ENCODE assay signal across 18 cellular contexts in the genomic region with DNA sequence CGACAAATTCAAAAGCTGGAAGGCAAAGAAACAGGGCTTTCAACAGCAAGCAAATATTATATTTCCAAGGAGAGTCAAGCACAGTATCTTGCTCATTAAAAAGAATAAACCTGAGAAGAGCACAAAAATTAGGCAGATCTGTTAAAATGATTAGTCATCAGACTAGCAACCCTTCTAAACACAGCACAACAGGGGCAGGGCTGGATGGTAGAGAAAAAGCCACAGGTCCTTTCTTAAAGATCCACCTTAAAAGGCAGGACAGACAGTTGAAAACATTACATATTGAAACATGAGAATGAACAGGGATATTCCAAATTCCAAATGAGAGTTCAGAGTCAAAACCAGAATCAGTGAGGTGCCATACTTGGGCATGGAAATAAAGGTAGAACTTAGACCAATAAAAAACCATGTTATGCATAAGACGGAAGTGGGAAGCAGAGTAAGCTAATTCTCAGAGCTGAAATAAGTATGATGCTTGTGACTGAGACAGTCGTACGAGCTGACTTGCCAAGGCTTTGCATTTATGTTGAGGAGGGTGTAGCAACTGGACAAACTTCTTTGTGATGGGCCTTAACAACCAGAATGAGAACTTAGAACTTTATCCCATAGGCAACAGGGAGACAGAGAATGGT.
"Had no signal": no experiment of that assay in that cellular context is flagged by ENCODE, and none has a peak within 500 bp of the region (broad histone marks: within the 10 kb centered on the region; RNA-seq: fewer than 3 reads in every experiment).

No MANE protein-coding gene starts in this region.

- H3K36me3 Mint-ChIP-seq: natural killer cell; stimulated activated naive B cell treated with anti-CD40 and anti-IgM and Interleukin-4, amounts not matched to agents 10 μg/mL and 1 μg/mL and 100 μg/mL, for 72 hours had no signal

- H3K4me1 ChIP-seq: esophagus squamous epithelium, gastrocnemius medialis, thyroid gland, upper lobe of right lung had no signal

- H3K9me3 ChIP-seq: esophagus squamous epithelium, gastrocnemius medialis, thyroid gland, upper lobe of right lung had no signal

- H3K27ac Mint-ChIP-seq: activated T-helper 1 cell treated with anti-CD3 and anti-CD28 coated beads, Interleukin-12 subunit alpha, Interleukin-12 subunit beta, Interleukin-2, Interleukin-4 antibody, amounts not matched to agents 30 ng/mL and 10 ng/mL and 1 ng/mL, durations not matched to agents 14 hours and 24 hours and 36 hours; endodermal cell; stimulated activated naive B cell treated with anti-CD40 and anti-IgM and Interleukin-4, amounts not matched to agents 10 μg/mL and 1 μg/mL and 100 μg/mL, for 72 hours had no signal

- H3K9me3 Mint-ChIP-seq: natural killer cell had no signal

- H3K27ac ChIP-seq: esophagus squamous epithelium, gastrocnemius medialis, thyroid gland, upper lobe of right lung, VCaP had no signal

- H3K27me3 ChIP-seq: esophagus squamous epithelium, gastrocnemius medialis, thyroid gland, upper lobe of right lung had no signal

- H3K4me1 Mint-ChIP-seq: endodermal cell had no signal

- H3K36me3 ChIP-seq: esophagus squamous epithelium, gastrocnemius medialis, thyroid gland, upper lobe of right lung had no signal

- ATAC-seq: gastrocnemius medialis; left ventricle myocardium superior; natural killer cell; sciatic nerve; stimulated activated naive B cell treated with anti-CD40 and anti-IgM and Interleukin-4, amounts not matched to agents 10 μg/mL and 1 μg/mL and 100 μg/mL, for 72 hours; upper lobe of right lung had no signal

- H3K4me3 Mint-ChIP-seq: activated T-helper 1 cell treated with anti-CD3 and anti-CD28 coated beads, Interleukin-12 subunit alpha, Interleukin-12 subunit beta, Interleukin-2, Interleukin-4 antibody, amounts not matched to agents 30 ng/mL and 10 ng/mL and 1 ng/mL, durations not matched to agents 14 hours and 24 hours and 36 hours; endodermal cell; natural killer cell; stimulated activated naive B cell treated with anti-CD40 and anti-IgM and Interleukin-4, amounts not matched to agents 10 μg/mL and 1 μg/mL and 100 μg/mL, for 72 hours had no signal

- DNase-seq: cortex of kidney; endodermal cell; esophagus squamous epithelium; gastrocnemius medialis; hippocampal formation; left ventricle myocardium superior; midbrain; natural killer cell; small intestine; stimulated activated CD4-positive, alpha-beta T cell treated with anti-CD3 and anti-CD28 coated beads, Interleukin-15, amount 100 ng/mL, for 24 hours; stimulated activated naive B cell treated with anti-CD40 and anti-IgM and Interleukin-4, amounts not matched to agents 10 μg/mL and 1 μg/mL and 100 μg/mL, for 72 hours; substantia nigra; SW 1271; thyroid gland; upper lobe of right lung had no signal

- H3K4me3 ChIP-seq: esophagus squamous epithelium, gastrocnemius medialis, thyroid gland, upper lobe of right lung had no signal
